Comparison of ENCODE assay signal across 1 cellular context in the genomic region with DNA sequence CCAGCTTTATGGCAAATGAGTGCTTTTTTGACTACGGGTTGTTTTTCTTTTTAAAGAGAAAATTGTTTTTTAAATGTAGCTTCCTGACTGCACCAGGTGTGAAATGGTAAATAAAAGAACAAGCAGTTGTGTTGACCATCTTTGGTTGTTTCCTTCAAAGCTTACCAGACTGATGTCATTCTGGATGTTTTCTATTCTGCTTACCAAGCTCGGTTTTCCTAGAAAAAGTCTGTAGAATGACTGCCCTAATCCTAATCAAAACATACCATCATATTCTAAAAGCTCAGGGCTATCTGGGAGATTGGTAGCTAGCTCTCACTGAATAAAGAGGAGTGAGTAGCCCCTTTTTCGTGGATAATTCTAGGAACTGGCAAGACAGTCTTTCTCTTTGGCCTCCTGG.
TF ChIP-seq lines count a peak whose summit lies in the region.

No MANE protein-coding gene starts in this region.

TF ChIP-seq in K562, 482 proteins besides CTCF, POLR2A, EP300 and RAD21 (continued from another document):
- TF ChIP-seq, protein P1, sequence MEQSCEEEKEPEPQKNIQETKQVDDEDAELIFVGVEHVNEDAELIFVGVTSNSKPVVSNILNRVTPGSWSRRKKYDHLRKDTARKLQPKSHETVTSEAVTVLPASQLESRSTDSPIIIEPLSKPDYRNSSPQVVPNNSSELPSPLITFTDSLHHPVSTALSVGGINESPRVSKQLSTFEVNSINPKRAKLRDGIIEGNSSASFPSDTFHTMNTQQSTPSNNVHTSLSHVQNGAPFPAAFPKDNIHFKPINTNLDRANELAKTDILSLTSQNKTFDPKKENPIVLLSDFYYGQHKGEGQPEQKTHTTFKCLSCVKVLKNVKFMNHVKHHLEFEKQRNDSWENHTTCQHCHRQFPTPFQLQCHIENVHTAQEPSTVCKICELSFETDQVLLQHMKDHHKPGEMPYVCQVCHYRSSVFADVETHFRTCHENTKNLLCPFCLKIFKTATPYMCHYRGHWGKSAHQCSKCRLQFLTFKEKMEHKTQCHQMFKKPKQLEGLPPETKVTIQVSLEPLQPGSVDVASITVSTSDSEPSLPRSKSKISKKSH (CRISPR knock-in tag; IDR thresholded peaks at IDR 0.05), result no peak
- no peak for TF ChIP-seq MCM3 (IDR thresholded peaks at IDR 0.05)
- TF ChIP-seq, protein P2, sequence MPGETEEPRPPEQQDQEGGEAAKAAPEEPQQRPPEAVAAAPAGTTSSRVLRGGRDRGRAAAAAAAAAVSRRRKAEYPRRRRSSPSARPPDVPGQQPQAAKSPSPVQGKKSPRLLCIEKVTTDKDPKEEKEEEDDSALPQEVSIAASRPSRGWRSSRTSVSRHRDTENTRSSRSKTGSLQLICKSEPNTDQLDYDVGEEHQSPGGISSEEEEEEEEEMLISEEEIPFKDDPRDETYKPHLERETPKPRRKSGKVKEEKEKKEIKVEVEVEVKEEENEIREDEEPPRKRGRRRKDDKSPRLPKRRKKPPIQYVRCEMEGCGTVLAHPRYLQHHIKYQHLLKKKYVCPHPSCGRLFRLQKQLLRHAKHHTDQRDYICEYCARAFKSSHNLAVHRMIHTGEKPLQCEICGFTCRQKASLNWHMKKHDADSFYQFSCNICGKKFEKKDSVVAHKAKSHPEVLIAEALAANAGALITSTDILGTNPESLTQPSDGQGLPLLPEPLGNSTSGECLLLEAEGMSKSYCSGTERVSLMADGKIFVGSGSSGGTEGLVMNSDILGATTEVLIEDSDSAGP (CRISPR knock-in tag; IDR thresholded peaks at IDR 0.05), result no peak
- TF ChIP-seq ATF7 (IDR thresholded peaks at IDR 0.05), result peak; percentile 92
- peak; percentile 20; the same call in 1 of the 2 replicates for TF ChIP-seq EP400 (IDR thresholded peaks at IDR 0.05)
- no peak for TF ChIP-seq MEF2D (tag; conservative IDR thresholded peaks at IDR 0.05; ENCODE audit: low read depth)
- TF ChIP-seq NFE2 (IDR thresholded peaks at IDR 0.05; ENCODE audit: low read depth), result peak; percentile 25; the same call in 1 of the 2 replicates
- TF ChIP-seq ADNP (tag; IDR thresholded peaks at IDR 0.05), result no peak
- TF ChIP-seq SOX6 (IDR thresholded peaks at IDR 0.05), result peak; percentile 7; the same call in 1 of the 2 replicates
- peak; percentile 64 for TF ChIP-seq POLR2H (tag; IDR thresholded peaks at IDR 0.05; ENCODE audit: low read depth)
- TF ChIP-seq ARID1B (IDR thresholded peaks at IDR 0.05), result peak; percentile 68
- TF ChIP-seq GTF2E2 (tag; IDR thresholded peaks at IDR 0.05), result peak; percentile 58; the same call in 1 of the 2 replicates
- TF ChIP-seq STAT5A (IDR thresholded peaks at IDR 0.05; ENCODE audit: borderline replicate concordance, low read length), result peak; percentile 57; the same call in 1 of the 2 replicates
- TF ChIP-seq NCOR1 (IDR thresholded peaks at IDR 0.05), result peak; percentile 27; the same call in 1 of the 2 replicates
- TF ChIP-seq SRF (CRISPR knock-in tag; IDR thresholded peaks at IDR 0.05), result peak in 1 of 2 experiments; percentile 93; a peak in 2 of 4 replicates
- TF ChIP-seq CCNT2 (IDR thresholded peaks at IDR 0.05; ENCODE audit: borderline replicate concordance, extremely low read depth, insufficient read length, low read depth, low read length), result peak; percentile 20
- TF ChIP-seq, protein P3, sequence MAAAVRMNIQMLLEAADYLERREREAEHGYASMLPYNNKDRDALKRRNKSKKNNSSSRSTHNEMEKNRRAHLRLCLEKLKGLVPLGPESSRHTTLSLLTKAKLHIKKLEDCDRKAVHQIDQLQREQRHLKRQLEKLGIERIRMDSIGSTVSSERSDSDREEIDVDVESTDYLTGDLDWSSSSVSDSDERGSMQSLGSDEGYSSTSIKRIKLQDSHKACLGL (CRISPR knock-in tag; IDR thresholded peaks at IDR 0.05; ENCODE audit: borderline replicate concordance, poor library complexity, severe bottlenecking), result no peak
- TF ChIP-seq JUND (IDR thresholded peaks at IDR 0.05; ENCODE audit: borderline replicate concordance, low read depth, low read length), result peak; percentile 78
- TF ChIP-seq JUND (tag; IDR thresholded peaks at IDR 0.05; ENCODE audit: borderline replicate concordance, low read depth, low read length), result peak; percentile 68; the same call in 1 of the 3 replicates
- TF ChIP-seq, protein P4, sequence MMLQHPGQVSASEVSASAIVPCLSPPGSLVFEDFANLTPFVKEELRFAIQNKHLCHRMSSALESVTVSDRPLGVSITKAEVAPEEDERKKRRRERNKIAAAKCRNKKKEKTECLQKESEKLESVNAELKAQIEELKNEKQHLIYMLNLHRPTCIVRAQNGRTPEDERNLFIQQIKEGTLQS (IDR thresholded peaks at IDR 0.05), result peak; percentile 73; the same call in 1 of the 2 replicates
- TF ChIP-seq, protein P4 (CRISPR knock-in tag; conservative IDR thresholded peaks at IDR 0.05), result no peak
- TF ChIP-seq ELF2 (CRISPR knock-in tag; IDR thresholded peaks at IDR 0.05), result 0 out of 2 replicates have a peak, but pooled peaks have one; percentile 11
- TF ChIP-seq BHLHE40 (IDR thresholded peaks at IDR 0.05; ENCODE audit: low read length), result no peak
- no peak for TF ChIP-seq ZNF23 (CRISPR knock-in tag; IDR thresholded peaks at IDR 0.05)
- no peak for TF ChIP-seq ZNF778 (CRISPR knock-in tag; IDR thresholded peaks at IDR 0.05)
- no peak for TF ChIP-seq HLTF (IDR thresholded peaks at IDR 0.05)
- TF ChIP-seq HDAC3 (IDR thresholded peaks at IDR 0.05; ENCODE audit: borderline replicate concordance, partially characterized antibody), result peak; percentile 27
